9 cellular contexts compared by ENCODE assay signal in the genomic region with DNA sequence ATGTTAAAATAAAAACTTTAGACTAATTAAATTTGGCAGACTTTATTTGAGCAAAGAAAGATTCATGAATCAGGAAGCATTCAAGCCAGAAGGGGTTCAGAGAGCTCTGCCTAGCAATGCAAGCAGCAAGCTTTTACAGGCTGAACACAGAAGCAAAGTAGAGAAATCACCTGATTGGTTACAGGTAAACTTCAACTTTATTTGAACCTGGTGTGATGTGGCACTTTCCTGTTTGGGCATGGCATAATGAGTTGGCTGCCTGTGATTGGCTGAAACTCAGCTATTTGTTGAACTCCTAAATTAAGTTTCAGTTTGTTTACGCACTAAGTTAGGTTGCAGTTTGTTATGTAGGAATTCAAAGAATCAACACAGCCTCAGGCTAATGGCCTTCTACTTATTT.
DNase-seq lines count a peak whose midpoint lies in the region; ATAC-seq and TF ChIP-seq lines count a peak whose summit lies in the region.
"Had no signal": no experiment of that assay in that cellular context is flagged by ENCODE, and none has a peak within 500 bp of the region (broad histone marks: within the 10 kb centered on the region; RNA-seq: fewer than 3 reads in every experiment).

No MANE protein-coding gene starts in this region.

- no peak for TF ChIP-seq POLR2A in HCT116 (IDR thresholded peaks at IDR 0.05; ENCODE audit: borderline replicate concordance, extremely low read depth, insufficient read depth, insufficient read length)

- H2AFZ ChIP-seq in HCT116 (ENCODE audit: low read depth, low read length, poor library complexity, severe bottlenecking): peak overlapping the region; percentile 13

- no peaks in the 10 kb centered on the region for H3K36me3 ChIP-seq in HCT116 (ENCODE audit: control insufficient read depth in 1 of 2, insufficient read depth in 2 of 2, low read length in 2 of 2)

- no peaks in the 10 kb centered on the region for H3K27me3 ChIP-seq in HCT116 (ENCODE audit: insufficient read depth, low read length)

- no peaks in the 10 kb centered on the region for H3K9me2 ChIP-seq in HCT116 (ENCODE audit: insufficient read depth)

- no peaks in the 10 kb centered on the region for H4K20me1 ChIP-seq in HCT116 (ENCODE audit: insufficient read depth)

- H3K9ac ChIP-seq in HCT116 (ENCODE audit: low read length): peak overlapping the region; percentile 44; the same call in 1 of the 2 replicates

- no TSS peak for BruUV-seq in HCT116 (replicated peaks; lab: Mats Ljungman, UMichigan)

- POLR2A ChIA-PET in HCT116 (lab: Charles Lee): no interaction called here

- H3K4me3 ChIP-seq in HCT116 (replicated peaks in 1 of 2; ENCODE audit: low read depth in 1 of 2, low read length in 2 of 2) (peak overlapping the region in 1 of 2 experiments; percentile 15; a peak in 1 of 4 replicates), coronary artery (no peak overlapping the region)

- H3K9me3 ChIP-seq in HCT116 (ENCODE audit: control insufficient read depth in 1 of 2, insufficient read depth in 1 of 2, low read depth in 1 of 2, low read length in 2 of 2): no peaks in the 10 kb centered on the region

- peak overlapping the region; percentile 57 for H3K4me2 ChIP-seq in HCT116 (ENCODE audit: low read length)

- H3K4me1 ChIP-seq in HCT116 (ENCODE audit: control insufficient read depth in 1 of 2, insufficient read depth in 2 of 2, low read length in 2 of 2): peaks cover 9 to 21% of the 10 kb centered on the region in 2 experiments; a peak in 3 of 4 replicates

- H3K79me2 ChIP-seq in HCT116 (ENCODE audit: insufficient read depth, low read length): no peaks in the 10 kb centered on the region

- ATAC-seq in HCT116: peak; percentile 79

- H3K27ac ChIP-seq in HCT116 (ENCODE audit: low read depth, low read length): no peak overlapping the region
- H3K27ac ChIP-seq in coronary artery: no peak overlapping the region

- DNase-seq in Caki2 (ENCODE audit: low read depth) (peak; percentile 90), HCT116 (ENCODE audit: low read depth, low spot score) (peak; percentile 57), T-helper 22 cell (ENCODE audit: low read depth) (peak; percentile 59), iPS DF 19.7 (ENCODE audit: low read depth, low spot score) (peak; percentile 50), iPS-NIHi7 (ENCODE audit: extremely low spot score) (no peak), coronary artery (ENCODE audit: low spot score) (no peak), occipital lobe (lab: John Stamatoyannopoulos, UW) (no peak), AML-193 (lab: John Stamatoyannopoulos, UW) (no peak)
- DNase-seq: NCI-H187 treated with DMSO at 0.1 percent for 48 hours had no signal

- CTCF ChIA-PET in HCT116 (lab: Charles Lee): no interaction called here

- TF ChIP-seq RAD21 in HCT116 (IDR thresholded peaks at IDR 0.05; ENCODE audit: low read depth): no peak

- intact Hi-C loops in HCT116 (cut with micrococcal nuclease): no loop called here

- in situ Hi-C loops in Caki2 (cut with HindIII; ENCODE audit: low pct_unique_long_range_greater_than_20kb, low sequenced_read_pairs): no loop called here

- RAD21 ChIA-PET in HCT116 (lab: Charles Lee; ENCODE audit: low non-redundant PET in 1 of 2, low total read pairs in 2 of 2, uncharacterized antibody in 2 of 2, unreplicated experiment in 2 of 2): no interaction called here

- no peak for TF ChIP-seq CTCF in HCT116 (IDR thresholded peaks at IDR 0.05 in 2 of 3, conservative IDR thresholded peaks at IDR 0.05 in 1 of 3; ENCODE audit: borderline replicate concordance in 1 of 3, insufficient read depth in 1 of 3, low read depth in 2 of 3, low read length in 2 of 3)
- no peak for TF ChIP-seq CTCF in coronary artery (IDR thresholded peaks at IDR 0.05)

TF ChIP-seq in HCT116, 20 proteins besides CTCF, POLR2A, EP300 and RAD21:
- TF ChIP-seq POLR2AphosphoS5 (IDR thresholded peaks at IDR 0.05; ENCODE audit: low read depth, low read length) (0 out of 2 replicates have a peak, but pooled peaks have one; percentile 32), YY1 (IDR thresholded peaks at IDR 0.05; ENCODE audit: extremely low read depth, insufficient replicate concordance, low read depth, low read length) (no peak), TCF7L2 (IDR thresholded peaks at IDR 0.05; ENCODE audit: borderline replicate concordance, extremely low read depth, insufficient read depth, insufficient read length) (no peak), SP1 (IDR thresholded peaks at IDR 0.05; ENCODE audit: low read depth) (peak; percentile 60), EZH2 (IDR thresholded peaks at IDR 0.05) (no peak), CBX3 (IDR thresholded peaks at IDR 0.05; ENCODE audit: low read depth) (no peak), SRF (IDR thresholded peaks at IDR 0.05; ENCODE audit: low read depth) (peak; percentile 70), ZNF274 (IDR thresholded peaks at IDR 0.05; ENCODE audit: low read depth, low read length) (no peak), SIN3A (IDR thresholded peaks at IDR 0.05; ENCODE audit: low read depth) (no peak)

Comparison
In these comparisons a context has a peak if more than half of its experiments do, and no peak if none do; other contexts are left out.
1. DNase-seq: peak in Caki2 (single experiment), HCT116 (single experiment), T-helper 22 cell (single experiment) and iPS DF 19.7 (single experiment); none in iPS-NIHi7 (single experiment), coronary artery (single experiment), occipital lobe (single experiment) and AML-193 (0 of 2).